In the genomic region with DNA sequence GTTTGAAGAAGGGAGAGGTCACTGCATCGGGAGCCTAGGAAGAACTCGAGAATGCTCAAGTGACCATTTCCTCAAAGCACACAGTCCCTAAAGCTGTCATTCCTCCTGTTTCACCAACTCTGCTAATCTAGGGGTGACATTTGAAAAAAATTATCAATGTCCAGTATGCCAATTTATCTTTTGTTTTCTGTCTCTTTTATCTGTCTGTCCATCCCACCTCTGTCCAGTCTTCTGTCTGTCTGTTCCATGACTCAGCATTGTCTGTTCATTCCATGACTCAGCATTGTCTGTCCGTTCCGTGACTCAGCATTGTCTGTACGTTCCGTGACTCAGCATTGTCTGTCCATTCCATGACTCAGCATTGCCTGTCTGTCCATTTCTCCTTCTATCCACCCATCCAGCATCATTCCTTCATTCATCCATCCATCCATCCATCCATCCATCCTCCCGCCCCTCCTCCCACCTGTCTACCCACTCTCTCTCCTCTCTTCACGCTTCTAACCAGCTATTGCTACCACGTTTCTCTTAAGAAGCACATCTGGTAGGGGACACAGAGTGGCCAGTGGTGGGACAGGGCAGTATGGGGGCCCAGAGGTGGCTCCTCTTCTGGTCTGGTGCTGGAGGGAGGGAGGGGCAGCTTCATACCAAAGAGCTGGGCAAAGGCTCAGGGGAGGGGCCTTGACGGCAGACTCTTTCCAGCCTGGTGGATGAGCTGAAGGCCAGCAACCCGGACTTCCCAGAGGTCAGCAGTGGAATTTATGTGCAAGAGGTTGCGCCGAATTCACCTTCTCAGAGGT, we compare ENCODE assay signal across 9 cellular contexts. TPM values are rescaled to one million over a fixed set of nuclear protein-coding genes. Genes with fewer than 3 reads are reported as not detected.
A peak's percentile ranks its signal among the peaks of the same experiment; 100 is the strongest.
DNase-seq lines count a peak whose midpoint lies in the region; ATAC-seq and TF ChIP-seq lines count a peak whose summit lies in the region.
"Had no signal": no experiment of that assay in that cellular context is flagged by ENCODE, and none has a peak within 500 bp of the region (broad histone marks: within the 10 kb centered on the region; RNA-seq: fewer than 3 reads in every experiment).

No MANE protein-coding gene starts in this region.

- H3K4me1 ChIP-seq in stomach = peaks cover 0 to 8% (median 4%) of the 10 kb centered on the region in 4 donors

- no peak for TF ChIP-seq POLR2A in stomach (IDR thresholded peaks at IDR 0.05)

- no peaks in the 10 kb centered on the region for H3K9me3 ChIP-seq in stomach

- intact Hi-C loops in stomach (cut with DNase I; ENCODE audit: low total_unique reads) = no loop called here

- DNase-seq in GDM1 (lab: John Stamatoyannopoulos, UW) (peak; percentile 38), NOMO-1 treated with DMSO at 0.1 percent for 48 hours (lab: John Stamatoyannopoulos, UW; ENCODE audit: unreplicated experiment) (peak; percentile 64), dermis microvascular lymphatic vessel endothelial cell (ENCODE audit: low read depth in 2 of 2) (peak; percentile 78 to 83), pons (ENCODE audit: low spot score) (peak; percentile 34), stomach (no peak)
- no peak for DNase-seq in central memory CD4-positive, alpha-beta T cell

- H3K4me3 ChIP-seq in stomach = no peak overlapping the region
- H3K4me3 ChIP-seq: tibial nerve had no signal

- TF ChIP-seq CTCF in stomach (IDR thresholded peaks at IDR 0.05) = no peak

- ATAC-seq in GM18511 (IDR thresholded peaks at IDR 0.05; ENCODE audit: unreplicated experiment) (no peak), GM19463 (IDR thresholded peaks at IDR 0.05; ENCODE audit: unreplicated experiment) (no peak)

- no peak for TF ChIP-seq EP300 in stomach (IDR thresholded peaks at IDR 0.05)

- H3K36me3 ChIP-seq in stomach = no peaks in the 10 kb centered on the region
- H3K36me3 ChIP-seq: tibial nerve had no signal

- H3K27ac ChIP-seq in stomach = no peak overlapping the region
- H3K27ac ChIP-seq: tibial nerve had no signal

- 69 to 82% (median 77%) methylated on average over 13 of the region's 13 CpGs for WGBS in stomach, 5 donors

- H3K27me3 ChIP-seq in stomach = peaks cover 0 to 8% (median 0%) of the 10 kb centered on the region in 3 donors
- H3K27me3 ChIP-seq: tibial nerve had no signal

RNA-seq across cellular contexts. Expression of gene HTRA3, which starts 34.1 kb away (rescaled TPM):
- total RNA-seq in dermis microvascular lymphatic vessel endothelial cell = 1.4 and 7.5 TPM in 2 replicates
- 10 to 100 TPM; 15.6 to 26.8 (median 24.6) TPM for total RNA-seq in stomach
- 1 to 10 TPM; 6.6 to 9.9 (median 7.9) TPM for polyA plus RNA-seq in stomach

Comparison
In these comparisons a context has a peak if more than half of its experiments do, and no peak if none do; other contexts are left out.
1. DNase-seq: peak in GDM1 (single experiment), NOMO-1 treated with DMSO at 0.1 percent for 48 hours (single experiment), dermis microvascular lymphatic vessel endothelial cell (2 of 2) and pons (single experiment); none in central memory CD4-positive, alpha-beta T cell (single experiment) and stomach (single experiment).